Comparison of ENCODE assay signal across 23 cellular contexts in genomic region chr17:52395308-52395707, GRCh38.
"Had no signal": no experiment of that assay in that cellular context is flagged by ENCODE, and none has a peak within 500 bp of the region (broad histone marks: within the 10 kb centered on the region; RNA-seq: fewer than 3 reads in every experiment).

No MANE protein-coding gene starts in this region.

- H3K27me3 ChIP-seq: ovary, right atrium auricular region, tibial nerve, uterus had no signal

- H3K36me3 Mint-ChIP-seq: immature natural killer cell; naive thymus-derived CD4-positive, alpha-beta T cell; natural killer cell treated with Interleukin-12 subunit alpha and Interleukin-12 subunit beta and Interleukin-15 and Interleukin-18, amount 100 ng/mL, for 72 hours; type B pancreatic cell had no signal

- FAIRE-seq: islet of Langerhans had no signal

- H3K9me3 ChIP-seq: mucosa of descending colon, ovary, right lobe of liver, tibial nerve, uterus had no signal

- DNase-seq: hypothalamus; immature natural killer cell; left ventricle myocardium inferior; midbrain; mucosa of descending colon; naive thymus-derived CD4-positive, alpha-beta T cell; ovary; right lobe of liver; stimulated activated CD4-positive, alpha-beta T cell treated with anti-CD3 and anti-CD28 coated beads, Interleukin-12 subunit alpha, Interleukin-12 subunit beta, amount 100 ng/mL, for 4 hours; stimulated activated CD4-positive, alpha-beta T cell treated with anti-CD3 and anti-CD28 coated beads, Interleukin-15, amount 100 ng/mL, for 24 hours; stimulated activated CD4-positive, alpha-beta T cell treated with anti-CD3 and anti-CD28 coated beads, Interleukin-2, amount 100 ng/mL, for 24 hours; stimulated activated CD4-positive, alpha-beta T cell treated with anti-CD3 and anti-CD28 coated beads, Interleukin-4, amount 100 ng/mL, for 1 hour; stimulated activated naive CD4-positive, alpha-beta T cell treated with Interleukin-2 at 50 U/mL for 16 hours; stimulated activated naive CD8-positive, alpha-beta T cell treated with anti-CD3 and anti-CD28 coated beads, Interleukin-15, amount 100 ng/mL, for 72 hours; substantia nigra; uterus had no signal

- H3K4me3 Mint-ChIP-seq: immature natural killer cell; naive thymus-derived CD4-positive, alpha-beta T cell; natural killer cell treated with Interleukin-12 subunit alpha and Interleukin-12 subunit beta and Interleukin-15 and Interleukin-18, amount 100 ng/mL, for 72 hours; stimulated activated naive CD8-positive, alpha-beta T cell treated with anti-CD3 and anti-CD28 coated beads, Interleukin-15, amount 100 ng/mL, for 72 hours; type B pancreatic cell had no signal

- H3K27ac ChIP-seq: left ventricle myocardium inferior, ovary, right atrium auricular region, right lobe of liver, tibial nerve, uterus had no signal

- H3K27me3 Mint-ChIP-seq: natural killer cell treated with Interleukin-12 subunit alpha and Interleukin-12 subunit beta and Interleukin-15 and Interleukin-18, amount 100 ng/mL, for 72 hours; progenitor cell of endocrine pancreas; stimulated activated naive CD8-positive, alpha-beta T cell treated with anti-CD3 and anti-CD28 coated beads, Interleukin-15, amount 100 ng/mL, for 72 hours had no signal

- H3K36me3 ChIP-seq: left ventricle myocardium inferior, ovary, right atrium auricular region, right lobe of liver, tibial nerve, uterus had no signal

- H3K4me1 ChIP-seq: left ventricle myocardium inferior, right atrium auricular region, right lobe of liver, tibial nerve, uterus had no signal

- H3K4me3 ChIP-seq: left ventricle myocardium inferior, lung, mucosa of descending colon, ovary, right atrium auricular region, right lobe of liver, tibial nerve, uterus had no signal

- H3K4me1 Mint-ChIP-seq: immature natural killer cell; naive thymus-derived CD4-positive, alpha-beta T cell; stimulated activated naive CD8-positive, alpha-beta T cell treated with anti-CD3 and anti-CD28 coated beads, Interleukin-15, amount 100 ng/mL, for 72 hours had no signal

- ATAC-seq: mucosa of descending colon; naive thymus-derived CD4-positive, alpha-beta T cell; natural killer cell treated with Interleukin-12 subunit alpha and Interleukin-12 subunit beta and Interleukin-15 and Interleukin-18, amount 100 ng/mL, for 72 hours; right lobe of liver; stimulated activated naive CD8-positive, alpha-beta T cell treated with anti-CD3 and anti-CD28 coated beads, Interleukin-15, amount 100 ng/mL, for 72 hours had no signal

- H3K9me3 Mint-ChIP-seq: stimulated activated naive CD8-positive, alpha-beta T cell treated with anti-CD3 and anti-CD28 coated beads, Interleukin-15, amount 100 ng/mL, for 72 hours; type B pancreatic cell had no signal

- H3K27ac Mint-ChIP-seq: immature natural killer cell; naive thymus-derived CD4-positive, alpha-beta T cell; natural killer cell treated with Interleukin-12 subunit alpha and Interleukin-12 subunit beta and Interleukin-15 and Interleukin-18, amount 100 ng/mL, for 72 hours; progenitor cell of endocrine pancreas; type B pancreatic cell had no signal
